In genomic region chr22:36379593-36380361, GRCh38 we compare ENCODE assay signal across 8 cellular contexts. TPM values are rescaled to one million over a fixed set of nuclear protein-coding genes. Genes with fewer than 3 reads are reported as not detected.
DNase-seq lines count a peak whose midpoint lies in the region; ATAC-seq and TF ChIP-seq lines count a peak whose summit lies in the region.

No MANE protein-coding gene starts in this region.

- no peak overlapping the region for H3K9ac ChIP-seq in MM.1S (ENCODE audit: low read length)

- BruUV-seq in MCF 10A (replicated peaks; lab: Mats Ljungman, UMichigan), result no TSS peak

- peaks cover 64% of the 10 kb centered on the region for H3K36me3 Mint-ChIP-seq in MCF 10A (ENCODE audit: insufficient read depth, unreplicated experiment)
- no peaks in the 10 kb centered on the region for H3K36me3 Mint-ChIP-seq in natural killer cell

- H3K4me3 ChIP-seq in MM.1S (ENCODE audit: low read length), result no peak overlapping the region

- no peaks in the 10 kb centered on the region for H3K27me3 ChIP-seq in MM.1S (replicated peaks; ENCODE audit: insufficient read depth, low read length)

- peaks cover 95% of the 10 kb centered on the region for H3K79me2 ChIP-seq in MM.1S (ENCODE audit: low read length)

- no peaks in the 10 kb centered on the region for H3K27me3 Mint-ChIP-seq in MCF 10A (ENCODE audit: insufficient read depth, unreplicated experiment)
- H3K27me3 Mint-ChIP-seq in natural killer cell (ENCODE audit: low read depth in 2 of 2), result no peaks in the 10 kb centered on the region

- POLR2A ChIA-PET in MCF 10A (lab: Yijun Ruan, JAX), result interaction anchor here (0.7 to 7.7 kb wide), 7 partner anchors 8 to 91 kb away, joined by 3 to 85 read pairs (median 3); partner anchors contain the start of gene MYH9

- H4K20me1 ChIP-seq in MM.1S (ENCODE audit: insufficient read depth, low read length), result peaks cover 24% of the 10 kb centered on the region

- H3K9me3 ChIP-seq in MM.1S (replicated peaks; ENCODE audit: insufficient read depth, low read length), result no peaks in the 10 kb centered on the region

- H3K9me3 Mint-ChIP-seq in MCF 10A (ENCODE audit: unreplicated experiment), result no peaks in the 10 kb centered on the region
- no peaks in the 10 kb centered on the region for H3K9me3 Mint-ChIP-seq in natural killer cell

- H3K4me3 Mint-ChIP-seq in MCF 10A (ENCODE audit: unreplicated experiment) (no peak overlapping the region), natural killer cell (peak overlapping the region; percentile 91)

- H3K27ac ChIP-seq in MM.1S (ENCODE audit: low read length), result peak overlapping the region; percentile 25; the same call in 1 of the 2 replicates

- H3K36me3 ChIP-seq in MM.1S (replicated peaks; ENCODE audit: insufficient read depth, low read length), result peaks cover 13% of the 10 kb centered on the region

- intact Hi-C loops in MCF 10A (cut with micrococcal nuclease), result no loop called here
- intact Hi-C loops in natural killer cell (cut with micrococcal nuclease), result no loop called here

- TF ChIP-seq CTCF in MM.1S (IDR thresholded peaks at IDR 0.05; ENCODE audit: low read length) (no peak), MCF 10A (IDR thresholded peaks at IDR 0.05; ENCODE audit: unreplicated experiment) (no peak), natural killer cell (IDR thresholded peaks at IDR 0.05) (no peak)

- H3K27ac Mint-ChIP-seq in MCF 10A (ENCODE audit: low read depth, unreplicated experiment) (no peak overlapping the region), natural killer cell (peak overlapping the region; percentile 90 to 100)

- H3K4me1 Mint-ChIP-seq in MCF 10A (ENCODE audit: insufficient read depth, unreplicated experiment) (peaks cover 10% of the 10 kb centered on the region), natural killer cell (peaks cover 62 to 70% of the 10 kb centered on the region in 2 donors)

- peak overlapping the region; percentile 29; the same call in 1 of the 2 replicates for H3K4me2 ChIP-seq in MM.1S (ENCODE audit: low read depth, low read length)

- no peaks in the 10 kb centered on the region for H3K9me2 ChIP-seq in MM.1S (replicated peaks; ENCODE audit: insufficient read depth, low read length)

- H3F3A ChIP-seq in MM.1S (ENCODE audit: insufficient read depth, low read length), result peaks cover 53% of the 10 kb centered on the region

- no peak overlapping the region for H2AFZ ChIP-seq in MM.1S (ENCODE audit: low read length)

- ATAC-seq in natural killer cell (no peak), HG03135 (IDR thresholded peaks at IDR 0.05; ENCODE audit: unreplicated experiment) (no peak), HG03520 (IDR thresholded peaks at IDR 0.05; ENCODE audit: unreplicated experiment) (no peak), HG03175 (IDR thresholded peaks at IDR 0.05; ENCODE audit: unreplicated experiment) (no peak)

- peak; percentile 3 for DNase-seq in AG08395 (ENCODE audit: low spot score)
- peak; percentile 22 for DNase-seq in MM.1S
- peak; percentile 42 for DNase-seq in MCF 10A (ENCODE audit: unreplicated experiment)
- no peak for DNase-seq in natural killer cell
- no peak for DNase-seq in DMS153 (lab: John Stamatoyannopoulos, UW)

- H3K4me1 ChIP-seq in MM.1S (ENCODE audit: low read length), result peaks cover 70% of the 10 kb centered on the region

- CTCF ChIA-PET in MCF 10A (lab: Yijun Ruan, JAX), result interaction anchor here (0.5 to 1.8 kb wide), 3 partner anchors 53 to 234 kb away, joined by 3 to 8 read pairs (median 3); no protein-coding TSS in a partner anchor

RNA-seq across cellular contexts. Expression of gene MYH9, which starts 8.0 kb away (rescaled TPM):
- total RNA-seq in MCF 10A (2022) (643 and 653 TPM in 2 replicates), natural killer cell (1,000 to 10,000 TPM in 1 of 3 donors, 100 to 1,000 TPM in 2; 803 to 1,038 (median 808) TPM)

Comparison
In these comparisons a context has a peak if more than half of its experiments do, and no peak if none do; other contexts are left out.
1. DNase-seq: peak in AG08395 (single experiment), MM.1S (single experiment) and MCF 10A (single experiment); none in natural killer cell (single experiment) and DMS153 (single experiment).